Comparison of ENCODE assay signal across 1 cellular context in genomic region chr7:128459394-128459878, GRCh38.
TF ChIP-seq lines count a peak whose summit lies in the region.

No MANE protein-coding gene starts in this region.

TF ChIP-seq in HepG2, 621 proteins besides CTCF, POLR2A, EP300 and RAD21 (continued from another document and continues in another):
- no peak for TF ChIP-seq ZBTB37 (CRISPR knock-in tag; IDR thresholded peaks at IDR 0.05)
- TF ChIP-seq TP53 (CRISPR knock-in tag; conservative IDR thresholded peaks at IDR 0.05), result no peak
- TF ChIP-seq MIXL1 (CRISPR knock-in tag; IDR thresholded peaks at IDR 0.05), result peak; percentile 55; the same call in 1 of the 2 replicates
- no peak for TF ChIP-seq ZNF780A (CRISPR knock-in tag; IDR thresholded peaks at IDR 0.05)
- no peak for TF ChIP-seq ZBTB1 (CRISPR knock-in tag; IDR thresholded peaks at IDR 0.05; ENCODE audit: borderline replicate concordance)
- TF ChIP-seq POGZ (CRISPR knock-in tag; IDR thresholded peaks at IDR 0.05), result no peak
- TF ChIP-seq ZMAT5 (CRISPR knock-in tag; IDR thresholded peaks at IDR 0.05; ENCODE audit: borderline replicate concordance, low read depth), result no peak
- no peak for TF ChIP-seq HBP1 (CRISPR knock-in tag; IDR thresholded peaks at IDR 0.05; ENCODE audit: low read depth)
- no peak for TF ChIP-seq ZBTB46 (CRISPR knock-in tag; IDR thresholded peaks at IDR 0.05; ENCODE audit: borderline replicate concordance)
- no peak for TF ChIP-seq MLX (CRISPR knock-in tag; IDR thresholded peaks at IDR 0.05)
- no peak for TF ChIP-seq RARG (CRISPR knock-in tag; IDR thresholded peaks at IDR 0.05; ENCODE audit: low read depth)
- TF ChIP-seq CERS6 (CRISPR knock-in tag; IDR thresholded peaks at IDR 0.05), result no peak
- TF ChIP-seq ZNF354B (CRISPR knock-in tag; IDR thresholded peaks at IDR 0.05), result no peak
- TF ChIP-seq PRPF4 (IDR thresholded peaks at IDR 0.05; ENCODE audit: low read depth, low read length, poor library complexity, severe bottlenecking), result no peak
- peak; percentile 60 for TF ChIP-seq STAG1 (CRISPR knock-in tag; IDR thresholded peaks at IDR 0.05)
- TF ChIP-seq ZBTB43 (CRISPR knock-in tag; conservative IDR thresholded peaks at IDR 0.05), result no peak
- TF ChIP-seq CREB1 (IDR thresholded peaks at IDR 0.05), result no peak
- no peak for TF ChIP-seq CREB1 (CRISPR knock-in tag; IDR thresholded peaks at IDR 0.05)
- TF ChIP-seq RFX3 (CRISPR knock-in tag; IDR thresholded peaks at IDR 0.05), result no peak
- no peak for TF ChIP-seq ELF1 (CRISPR knock-in tag; IDR thresholded peaks at IDR 0.05)
- no peak for TF ChIP-seq ZNF20 (CRISPR knock-in tag; IDR thresholded peaks at IDR 0.05)
- TF ChIP-seq ZSCAN9 (CRISPR knock-in tag; IDR thresholded peaks at IDR 0.05; ENCODE audit: borderline replicate concordance), result no peak
- no peak for TF ChIP-seq THAP9 (CRISPR knock-in tag; IDR thresholded peaks at IDR 0.05; ENCODE audit: borderline replicate concordance)
- no peak for TF ChIP-seq ZFY (CRISPR knock-in tag; IDR thresholded peaks at IDR 0.05)
- no peak for TF ChIP-seq RNF219 (CRISPR knock-in tag; IDR thresholded peaks at IDR 0.05)
- no peak for TF ChIP-seq ZBTB49 (CRISPR knock-in tag; IDR thresholded peaks at IDR 0.05; ENCODE audit: borderline replicate concordance)
- TF ChIP-seq ZSCAN31 (CRISPR knock-in tag; IDR thresholded peaks at IDR 0.05; ENCODE audit: low read depth), result no peak
- no peak for TF ChIP-seq ZNF235 (CRISPR knock-in tag; IDR thresholded peaks at IDR 0.05; ENCODE audit: borderline replicate concordance)
- 0 out of 2 replicates have a peak, but pooled peaks have one; percentile 46 for TF ChIP-seq ARID3A (IDR thresholded peaks at IDR 0.05; ENCODE audit: low read depth, low read length)
- no peak for TF ChIP-seq TOE1 (CRISPR knock-in tag; IDR thresholded peaks at IDR 0.05)
- TF ChIP-seq ZNF383 (CRISPR knock-in tag; IDR thresholded peaks at IDR 0.05; ENCODE audit: borderline replicate concordance), result no peak
- TF ChIP-seq HMGXB3 (CRISPR knock-in tag; IDR thresholded peaks at IDR 0.05; ENCODE audit: borderline replicate concordance), result no peak
